Comparison of ENCODE assay signal across 13 cellular contexts in the genomic region with DNA sequence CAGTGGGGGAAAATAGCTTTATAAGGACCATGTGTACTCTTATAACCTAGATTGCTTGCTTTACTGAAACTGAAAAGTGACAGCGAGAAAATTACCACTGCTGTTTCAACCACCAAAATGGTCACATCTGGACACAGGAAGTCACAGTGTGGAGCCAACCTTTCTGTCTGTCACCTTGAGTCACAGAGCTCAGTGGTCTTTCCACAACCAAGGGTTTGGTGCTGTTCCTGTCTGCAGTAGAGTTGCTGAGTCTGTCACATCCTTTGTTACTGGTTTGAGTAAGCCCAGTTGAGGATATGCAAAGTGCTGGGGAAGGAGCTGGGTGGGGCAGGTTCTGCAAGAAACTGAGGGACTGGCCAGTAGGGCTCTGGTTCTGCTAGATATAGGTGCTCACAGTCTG.
DNase-seq lines count a peak whose midpoint lies in the region; ATAC-seq lines count a peak whose summit lies in the region.
"Had no signal": no experiment of that assay in that cellular context is flagged by ENCODE, and none has a peak within 500 bp of the region (broad histone marks: within the 10 kb centered on the region; RNA-seq: fewer than 3 reads in every experiment).

No MANE protein-coding gene starts in this region.

- H3K27me3 Mint-ChIP-seq in activated CD8-positive, alpha-beta memory T cell treated with anti-CD3 and anti-CD28 coated beads, Interleukin-2, amount 10 ng/mL, durations not matched to agents 7 days and 5 days: no peaks in the 10 kb centered on the region
- H3K27me3 Mint-ChIP-seq in stimulated activated naive CD8-positive, alpha-beta T cell treated with anti-CD3 and anti-CD28 coated beads, Interleukin-15, amount 100 ng/mL, for 72 hours: no peaks in the 10 kb centered on the region
- H3K27me3 Mint-ChIP-seq in T-cell: peaks cover 4 to 18% of the 10 kb centered on the region in 2 donors

- 93% methylated on average over 1 of the region's 1 CpG for WGBS in right cardiac atrium

- peaks cover 15% of the 10 kb centered on the region for H3K4me1 Mint-ChIP-seq in activated CD8-positive, alpha-beta memory T cell treated with anti-CD3 and anti-CD28 coated beads, Interleukin-2, amount 10 ng/mL, durations not matched to agents 7 days and 5 days
- H3K4me1 Mint-ChIP-seq in stimulated activated naive CD8-positive, alpha-beta T cell treated with anti-CD3 and anti-CD28 coated beads, Interleukin-15, amount 100 ng/mL, for 72 hours: peaks cover 10% of the 10 kb centered on the region
- peaks cover 0 to 2% (median 0%) of the 10 kb centered on the region in 3 donors for H3K4me1 Mint-ChIP-seq in T-cell

- H3K4me3 Mint-ChIP-seq in activated CD8-positive, alpha-beta memory T cell treated with anti-CD3 and anti-CD28 coated beads, Interleukin-2, amount 10 ng/mL, durations not matched to agents 7 days and 5 days: no peak overlapping the region
- H3K4me3 Mint-ChIP-seq in stimulated activated naive CD8-positive, alpha-beta T cell treated with anti-CD3 and anti-CD28 coated beads, Interleukin-15, amount 100 ng/mL, for 72 hours: no peak overlapping the region
- no peak overlapping the region for H3K4me3 Mint-ChIP-seq in T-cell

- no peak overlapping the region for H3K27ac Mint-ChIP-seq in activated CD8-positive, alpha-beta memory T cell treated with anti-CD3 and anti-CD28 coated beads, Interleukin-2, amount 10 ng/mL, durations not matched to agents 7 days and 5 days
- H3K27ac Mint-ChIP-seq in stimulated activated naive CD8-positive, alpha-beta T cell treated with anti-CD3 and anti-CD28 coated beads, Interleukin-15, amount 100 ng/mL, for 72 hours: no peak overlapping the region
- no peak overlapping the region for H3K27ac Mint-ChIP-seq in T-cell

- intact Hi-C loops in right cardiac atrium (cut with DNase I): loop anchor here in 3 of 4 donors (10.0 kb wide), 3 partner anchors 356 to 626 kb away; no protein-coding TSS in a partner anchor

- H3K36me3 Mint-ChIP-seq in activated CD8-positive, alpha-beta memory T cell treated with anti-CD3 and anti-CD28 coated beads, Interleukin-2, amount 10 ng/mL, durations not matched to agents 7 days and 5 days: no peaks in the 10 kb centered on the region
- no peaks in the 10 kb centered on the region for H3K36me3 Mint-ChIP-seq in T-cell

- H3K9me3 Mint-ChIP-seq in activated CD8-positive, alpha-beta memory T cell treated with anti-CD3 and anti-CD28 coated beads, Interleukin-2, amount 10 ng/mL, durations not matched to agents 7 days and 5 days (ENCODE audit: low read depth): no peaks in the 10 kb centered on the region
- H3K9me3 Mint-ChIP-seq in stimulated activated naive CD8-positive, alpha-beta T cell treated with anti-CD3 and anti-CD28 coated beads, Interleukin-15, amount 100 ng/mL, for 72 hours: no peaks in the 10 kb centered on the region
- H3K9me3 Mint-ChIP-seq in T-cell: no peaks in the 10 kb centered on the region

- no peaks in the 10 kb centered on the region for H3K4me1 ChIP-seq in right cardiac atrium (ENCODE audit: control insufficient read depth, insufficient read depth, low read length)
- H3K4me1 ChIP-seq: A549 had no signal

- H3K27ac ChIP-seq in right cardiac atrium (ENCODE audit: low read length): no peak overlapping the region
- H3K27ac ChIP-seq: A549, VCaP had no signal

- no peaks in the 10 kb centered on the region for H3K27me3 ChIP-seq in right cardiac atrium (ENCODE audit: control insufficient read depth, insufficient read depth)

- ATAC-seq in activated CD8-positive, alpha-beta memory T cell treated with anti-CD3 and anti-CD28 coated beads, Interleukin-2, amount 10 ng/mL, durations not matched to agents 7 days and 5 days: peak; percentile 85
- ATAC-seq in HG02588 (IDR thresholded peaks at IDR 0.05; ENCODE audit: unreplicated experiment) (peak; percentile 90), HG03442 (IDR thresholded peaks at IDR 0.05; ENCODE audit: unreplicated experiment) (peak; percentile 96), right cardiac atrium (no peak), T-cell (replicated peaks in 1 of 4) (no peak)
- ATAC-seq in stimulated activated naive CD8-positive, alpha-beta T cell treated with anti-CD3 and anti-CD28 coated beads, Interleukin-15, amount 100 ng/mL, for 72 hours: peak; percentile 89
- ATAC-seq: A549 had no signal

- H3K4me3 ChIP-seq in right cardiac atrium (ENCODE audit: low read length): no peak overlapping the region
- H3K4me3 ChIP-seq: A549 had no signal

- H3K9me3 ChIP-seq in right cardiac atrium (ENCODE audit: control insufficient read depth, low read length): no peaks in the 10 kb centered on the region
- H3K9me3 ChIP-seq: A549 had no signal

- CTCF ChIA-PET in activated CD8-positive, alpha-beta memory T cell treated with anti-CD3 and anti-CD28 coated beads, Interleukin-2, amount 10 ng/mL, durations not matched to agents 7 days and 5 days (lab: Charles Lee): interaction anchor here (1.1 to 2.7 kb wide), 3 partner anchors 11 to 139 kb away, joined by 4 to 14 read pairs (median 5); partner anchors contain the start of gene EIF1B
- CTCF ChIA-PET in T-cell (lab: Charles Lee): no interaction called here

- peak; percentile 70 for DNase-seq in activated CD8-positive, alpha-beta memory T cell treated with anti-CD3 and anti-CD28 coated beads, Interleukin-2, amount 10 ng/mL, durations not matched to agents 7 days and 5 days
- DNase-seq in activated CD8-positive, alpha-beta memory T cell treated with anti-CD3 and anti-CD28 coated beads, Interleukin-2, amount 50 U/mL, for 4 hours: no peak
- DNase-seq in stimulated activated naive CD8-positive, alpha-beta T cell treated with anti-CD3 and anti-CD28 coated beads, Interleukin-15, amount 100 ng/mL, for 72 hours: peak in 1 of 2 donors; percentile 18
- DNase-seq in right cardiac atrium (no peak), T-cell (no peak)
- DNase-seq in activated CD4-positive, alpha-beta T cell treated with anti-CD3 and anti-CD28 coated beads for 1 hour: no peak
- DNase-seq: IMR-90; stimulated activated CD4-positive, alpha-beta T cell treated with anti-CD3 and anti-CD28 coated beads, Interleukin-4, amount 100 ng/mL, for 24 hours; trophoblast cell had no signal

- POLR2A ChIA-PET in T-cell (lab: Charles Lee): no interaction called here

Comparison
In these comparisons a context has a peak if more than half of its experiments do, and no peak if none do; other contexts are left out.
1. ATAC-seq: peak in activated CD8-positive, alpha-beta memory T cell treated with anti-CD3 and anti-CD28 coated beads, Interleukin-2, amount 10 ng/mL, durations not matched to agents 7 days and 5 days (single experiment), HG02588 (single experiment), HG03442 (single experiment) and stimulated activated naive CD8-positive, alpha-beta T cell treated with anti-CD3 and anti-CD28 coated beads, Interleukin-15, amount 100 ng/mL, for 72 hours (single experiment); none in right cardiac atrium (0 of 2) and T-cell (0 of 4).